In genomic region chr6:21587925-21588811, GRCh38 we compare ENCODE assay signal across 8 cellular contexts. TPM values are rescaled to one million over a fixed set of nuclear protein-coding genes. Genes with fewer than 3 reads are reported as not detected.
DNase-seq lines count a peak whose midpoint lies in the region; ATAC-seq and TF ChIP-seq lines count a peak whose summit lies in the region.

No MANE protein-coding gene starts in this region.

- ATAC-seq in GM18861 (IDR thresholded peaks at IDR 0.05; ENCODE audit: unreplicated experiment) (peak; percentile 26), HG02970 (IDR thresholded peaks at IDR 0.05; ENCODE audit: low FRiP score, unreplicated experiment) (peak; percentile 30), activated B cell treated with CpG ODN at 0.5 μM for 24 hours (ENCODE audit: low read depth) (peak; percentile 37), memory B cell (ENCODE audit: low read depth) (peak; percentile 41)
- ATAC-seq in effector memory CD8-positive, alpha-beta T cell (replicated peaks) = peak; percentile 43

- TF ChIP-seq EP300 in stomach (IDR thresholded peaks at IDR 0.05) = no peak

- peak overlapping the region; percentile 81 for H3K27ac Mint-ChIP-seq in activated B cell treated with CpG ODN at 0.5 μM for 24 hours
- H3K27ac Mint-ChIP-seq in effector memory CD8-positive, alpha-beta T cell = peak overlapping the region in 1 of 2 donors; percentile 55
- no peak overlapping the region for H3K27ac Mint-ChIP-seq in memory B cell

- no peaks in the 10 kb centered on the region for H3K9me3 ChIP-seq in stomach

- H3K4me3 ChIP-seq in stomach = peak overlapping the region; percentile 67 to 86 (median 73)

- WGBS in stomach, 5 donors = 0 to 1% (median 0%) methylated on average over 39 to 64 of the region's 64 CpGs

- TF ChIP-seq CTCF in activated B cell treated with CpG ODN at 0.5 μM for 24 hours (IDR thresholded peaks at IDR 0.05) (no peak), stomach (IDR thresholded peaks at IDR 0.05) (no peak)

- CTCF ChIA-PET in activated B cell treated with CpG ODN at 0.5 μM for 24 hours (lab: Charles Lee) = interaction anchor here (0.6 to 7.6 kb wide), 11 partner anchors 9 to 1054 kb away, joined by 3 to 125 read pairs (median 4); partner anchors contain the start of gene CDKAL1

- H3K27ac ChIP-seq in stomach = peak overlapping the region; percentile 89 to 93 (median 90)

- H3K4me1 ChIP-seq in stomach = peaks cover 11 to 29% (median 26%) of the 10 kb centered on the region in 4 donors

- POLR2A ChIA-PET in activated B cell treated with CpG ODN at 0.5 μM for 24 hours (lab: Charles Lee) = interaction anchor here (0.6 to 1.9 kb wide), 11 partner anchors 8 to 1054 kb away, joined by 3 to 16 read pairs (median 5); partner anchors contain the start of gene CDKAL1

- DNase-seq in AML-193 (lab: John Stamatoyannopoulos, UW) = peak; percentile 43 to 46
- peak; percentile 42 for DNase-seq in NCI-H2107 treated with DMSO at 0.1 percent for 48 hours (lab: John Stamatoyannopoulos, UW; ENCODE audit: unreplicated experiment)
- DNase-seq in activated B cell treated with CpG ODN at 0.5 μM for 24 hours = peak; percentile 47
- DNase-seq in effector memory CD8-positive, alpha-beta T cell = peak in 1 of 3 experiments; percentile 27
- peak; percentile 26 to 53 for DNase-seq in memory B cell (ENCODE audit: low spot score in 2 of 2)
- peak; percentile 57 for DNase-seq in stomach

- H3K36me3 Mint-ChIP-seq in activated B cell treated with CpG ODN at 0.5 μM for 24 hours (ENCODE audit: low read depth) (peaks cover 4% of the 10 kb centered on the region), memory B cell (no peaks in the 10 kb centered on the region)
- H3K36me3 Mint-ChIP-seq in effector memory CD8-positive, alpha-beta T cell (ENCODE audit: insufficient read depth) = peaks cover 4% of the 10 kb centered on the region

- H3K4me3 Mint-ChIP-seq in activated B cell treated with CpG ODN at 0.5 μM for 24 hours (peak overlapping the region; percentile 93), memory B cell (peak overlapping the region; percentile 95)
- peak overlapping the region; percentile 94 to 95 for H3K4me3 Mint-ChIP-seq in effector memory CD8-positive, alpha-beta T cell

- no peaks in the 10 kb centered on the region for H3K36me3 ChIP-seq in stomach

- H3K27me3 Mint-ChIP-seq in activated B cell treated with CpG ODN at 0.5 μM for 24 hours (peaks cover 2% of the 10 kb centered on the region), memory B cell (peaks cover 3% of the 10 kb centered on the region)
- H3K27me3 Mint-ChIP-seq in effector memory CD8-positive, alpha-beta T cell = peaks cover 27 to 40% of the 10 kb centered on the region in 2 donors

- no peaks in the 10 kb centered on the region for H3K27me3 ChIP-seq in stomach

- no peaks in the 10 kb centered on the region for H3K9me3 Mint-ChIP-seq in activated B cell treated with CpG ODN at 0.5 μM for 24 hours
- H3K9me3 Mint-ChIP-seq in effector memory CD8-positive, alpha-beta T cell = no peaks in the 10 kb centered on the region
- H3K9me3 Mint-ChIP-seq in memory B cell = peaks cover 1% of the 10 kb centered on the region

- no peak for TF ChIP-seq POLR2A in stomach (IDR thresholded peaks at IDR 0.05)

- peaks cover 10% of the 10 kb centered on the region for H3K4me1 Mint-ChIP-seq in activated B cell treated with CpG ODN at 0.5 μM for 24 hours
- H3K4me1 Mint-ChIP-seq in effector memory CD8-positive, alpha-beta T cell (ENCODE audit: low read depth in 2 of 2) = peaks cover 11 to 12% of the 10 kb centered on the region in 2 donors
- peaks cover 13% of the 10 kb centered on the region for H3K4me1 Mint-ChIP-seq in memory B cell

- intact Hi-C loops in activated B cell treated with CpG ODN at 0.5 μM for 24 hours (cut with micrococcal nuclease) (loop anchor here (1.0 to 5.0 kb wide), 8 partner anchors 7 to 1376 kb away; partner anchors contain the start of genes E2F3 and MBOAT1), stomach (cut with DNase I; ENCODE audit: low total_unique reads) (loop anchor here (10.0 kb wide), 1 partner anchor 1023 kb away; no protein-coding TSS in a partner anchor)

RNA-seq across cellular contexts. Expression of gene SOX4, which starts 5.4 kb away (rescaled TPM):
- 3.4 and 3.5 TPM in 2 replicates for total RNA-seq in activated B cell treated with CpG ODN at 0.5 μM for 24 hours
- total RNA-seq in stomach = 10 to 100 TPM in 4 of 5 donors, 1 to 10 TPM in 1; 1.2 to 62.0 (median 28.1) TPM
- polyA plus RNA-seq in stomach = 10 to 100 TPM in 2 of 3 donors, 1 to 10 TPM in 1; 5.3 to 21.3 (median 11.8) TPM
